In genomic region chr22:31346255-31346732, GRCh38 we compare ENCODE assay signal across 1 cellular context.
TF ChIP-seq lines count a peak whose summit lies in the region.

TSS of gene PATZ1 (minus strand) at chr22:31346346. CDS start at chr22:31345602, 744 bp downstream.

TF ChIP-seq in HepG2, 621 proteins besides CTCF, POLR2A, EP300 and RAD21 (continued from another document and continues in another):
- TF ChIP-seq ZBTB2 (CRISPR knock-in tag; IDR thresholded peaks at IDR 0.05; ENCODE audit: low read depth): no peak
- no peak for TF ChIP-seq ZFP37 (CRISPR knock-in tag; IDR thresholded peaks at IDR 0.05; ENCODE audit: borderline replicate concordance)
- TF ChIP-seq SOX6 (IDR thresholded peaks at IDR 0.05): no peak
- 0 out of 2 replicates have a peak, but pooled peaks have one; percentile 15 for TF ChIP-seq SOX6 (CRISPR knock-in tag; IDR thresholded peaks at IDR 0.05)
- TF ChIP-seq TBL1XR1 (IDR thresholded peaks at IDR 0.05; ENCODE audit: borderline replicate concordance, low read length, partially characterized antibody): peak; percentile 33
- TF ChIP-seq BORCS8-MEF2B (CRISPR knock-in tag; IDR thresholded peaks at IDR 0.05): no peak
- TF ChIP-seq ZNF639 (CRISPR knock-in tag; conservative IDR thresholded peaks at IDR 0.05): peak; percentile 10; the same call in 1 of the 2 replicates
- TF ChIP-seq CENPT (CRISPR knock-in tag; IDR thresholded peaks at IDR 0.05; ENCODE audit: low read depth): no peak
- TF ChIP-seq ZNF501 (CRISPR knock-in tag; IDR thresholded peaks at IDR 0.05): no peak
- no peak for TF ChIP-seq ZNF296 (CRISPR knock-in tag; conservative IDR thresholded peaks at IDR 0.05)
- no peak for TF ChIP-seq SRSF9 (IDR thresholded peaks at IDR 0.05; ENCODE audit: borderline replicate concordance, insufficient read depth, low read depth, low read length, poor library complexity, severe bottlenecking)
- no peak for TF ChIP-seq GPBP1L1 (CRISPR knock-in tag; IDR thresholded peaks at IDR 0.05)
- TF ChIP-seq PAX8 (CRISPR knock-in tag; IDR thresholded peaks at IDR 0.05; ENCODE audit: borderline replicate concordance): no peak
- peak; percentile 80 for TF ChIP-seq HNF4A (CRISPR knock-in tag; IDR thresholded peaks at IDR 0.05)
- no peak for TF ChIP-seq DRAP1 (CRISPR knock-in tag; IDR thresholded peaks at IDR 0.05)
- TF ChIP-seq GMEB1 (CRISPR knock-in tag; IDR thresholded peaks at IDR 0.05; ENCODE audit: borderline replicate concordance): no peak
- no peak for TF ChIP-seq NRL (CRISPR knock-in tag; IDR thresholded peaks at IDR 0.05; ENCODE audit: borderline replicate concordance)
- no peak for TF ChIP-seq ZNF225 (CRISPR knock-in tag; IDR thresholded peaks at IDR 0.05)
- TF ChIP-seq MAX (IDR thresholded peaks at IDR 0.05): peak; percentile 15; the same call in 1 of the 2 replicates
- TF ChIP-seq NCOR1 (IDR thresholded peaks at IDR 0.05; ENCODE audit: borderline replicate concordance, low read length): peak; percentile 53; the same call in 1 of the 2 replicates
- no peak for TF ChIP-seq ZNF749 (CRISPR knock-in tag; IDR thresholded peaks at IDR 0.05; ENCODE audit: borderline replicate concordance)
- 0 out of 2 replicates have a peak, but pooled peaks have one; percentile 24 for TF ChIP-seq GMEB2 (CRISPR knock-in tag; IDR thresholded peaks at IDR 0.05; ENCODE audit: low read depth)
- no peak for TF ChIP-seq ZBTB8A (CRISPR knock-in tag; IDR thresholded peaks at IDR 0.05; ENCODE audit: borderline replicate concordance, low read depth)
- TF ChIP-seq BCLAF1 (IDR thresholded peaks at IDR 0.05): no peak
- peak; percentile 44; the same call in 1 of the 2 replicates for TF ChIP-seq ZNF160 (CRISPR knock-in tag; IDR thresholded peaks at IDR 0.05)
- no peak for TF ChIP-seq ZNF570 (CRISPR knock-in tag; IDR thresholded peaks at IDR 0.05; ENCODE audit: borderline replicate concordance)
- TF ChIP-seq ZNF546 (CRISPR knock-in tag; conservative IDR thresholded peaks at IDR 0.05): no peak
- TF ChIP-seq ZNF274 (CRISPR knock-in tag; IDR thresholded peaks at IDR 0.05): no peak
- no peak for TF ChIP-seq CSRNP2 (CRISPR knock-in tag; conservative IDR thresholded peaks at IDR 0.05; ENCODE audit: low read depth)
- TF ChIP-seq MYC (CRISPR knock-in tag; IDR thresholded peaks at IDR 0.05; ENCODE audit: borderline replicate concordance): peak; percentile 56
- no peak; the same call in 1 of the 2 replicates for TF ChIP-seq PHF8 (CRISPR knock-in tag; IDR thresholded peaks at IDR 0.05)
- TF ChIP-seq ZNF747 (CRISPR knock-in tag; IDR thresholded peaks at IDR 0.05; ENCODE audit: borderline replicate concordance): no peak
- TF ChIP-seq ZBTB21 (CRISPR knock-in tag; IDR thresholded peaks at IDR 0.05): no peak
- TF ChIP-seq KMT2B (CRISPR knock-in tag; IDR thresholded peaks at IDR 0.05): 0 out of 2 replicates have a peak, but pooled peaks have one; percentile 25
- no peak for TF ChIP-seq CEBPZ (IDR thresholded peaks at IDR 0.05; ENCODE audit: low read length)
- TF ChIP-seq ZNF180 (CRISPR knock-in tag; IDR thresholded peaks at IDR 0.05; ENCODE audit: borderline replicate concordance, low read depth): no peak
- TF ChIP-seq NFKBIZ (CRISPR knock-in tag; IDR thresholded peaks at IDR 0.05): 0 out of 2 replicates have a peak, but pooled peaks have one; percentile 7
- peak; percentile 4; the same call in 1 of the 2 replicates for TF ChIP-seq ZNF350 (CRISPR knock-in tag; IDR thresholded peaks at IDR 0.05; ENCODE audit: borderline replicate concordance, low read depth)
- TF ChIP-seq ELF1 (CRISPR knock-in tag; IDR thresholded peaks at IDR 0.05): peak; percentile 11; the same call in 1 of the 2 replicates
- TF ChIP-seq FOXO1 (CRISPR knock-in tag; IDR thresholded peaks at IDR 0.05): 0 out of 2 replicates have a peak, but pooled peaks have one; percentile 58
- no peak for TF ChIP-seq ZNF703 (CRISPR knock-in tag; IDR thresholded peaks at IDR 0.05; ENCODE audit: borderline replicate concordance)
- TF ChIP-seq E2F1 (CRISPR knock-in tag; IDR thresholded peaks at IDR 0.05): 0 out of 2 replicates have a peak, but pooled peaks have one; percentile 4
- TF ChIP-seq KMT2A (CRISPR knock-in tag; IDR thresholded peaks at IDR 0.05): no peak
- TF ChIP-seq FOXJ3 (CRISPR knock-in tag; IDR thresholded peaks at IDR 0.05; ENCODE audit: borderline replicate concordance): no peak
